In genomic region chr19:48556163-48556562, GRCh38 we compare ENCODE assay signal across 15 cellular contexts. TPM values are rescaled to one million over a fixed set of nuclear protein-coding genes. Genes with fewer than 3 reads are reported as not detected.
DNase-seq lines count a peak whose midpoint lies in the region; ATAC-seq and TF ChIP-seq lines count a peak whose summit lies in the region.
"Had no signal": no experiment of that assay in that cellular context is flagged by ENCODE, and none has a peak within 500 bp of the region (broad histone marks: within the 10 kb centered on the region; RNA-seq: fewer than 3 reads in every experiment).

No MANE protein-coding gene starts in this region.

- H3K4me1 ChIP-seq in Panc1 (ENCODE audit: control insufficient read depth, insufficient read depth, low read length) (peaks cover 30% of the 10 kb centered on the region), heart left ventricle (peaks cover 0 to 7% (median 0%) of the 10 kb centered on the region in 12 donors)

- intact Hi-C loops in Panc1 (cut with micrococcal nuclease; ENCODE audit: unreplicated experiment): no loop called here
- intact Hi-C loops in heart left ventricle (cut with DNase I): no loop called here

- CTCF ChIA-PET in Panc1 (lab: Charles Lee): no interaction called here

- H3K4me3 Mint-ChIP-seq in progenitor cell of endocrine pancreas (ENCODE audit: low read depth): no peak overlapping the region
- H3K4me3 Mint-ChIP-seq: activated naive CD4-positive, alpha-beta T cell treated with anti-CD3 and anti-CD28 coated beads for 36 hours; IgD-negative memory B cell had no signal

- DNase-seq in HCEC 1CT (peak; percentile 66), Panc1 (ENCODE audit: low read depth, low spot score) (no peak), pulmonary artery endothelial cell (ENCODE audit: low read depth, low spot score) (peak; percentile 30), progenitor cell of endocrine pancreas (ENCODE audit: low spot score, unreplicated experiment) (no peak), heart left ventricle (no peak)
- DNase-seq: activated CD4-positive, CD25-positive, alpha-beta regulatory T cell; activated naive CD4-positive, alpha-beta T cell treated with anti-CD3 and anti-CD28 coated beads for 36 hours; foreskin melanocyte; NCI-H748 treated with DMSO at 0.1 percent for 48 hours; spleen; stomach had no signal

- no peak for TF ChIP-seq POLR2A in heart left ventricle (IDR thresholded peaks at IDR 0.05)

- no peak overlapping the region for H3K27ac Mint-ChIP-seq in progenitor cell of endocrine pancreas
- H3K27ac Mint-ChIP-seq: activated naive CD4-positive, alpha-beta T cell treated with anti-CD3 and anti-CD28 coated beads for 36 hours; IgD-negative memory B cell had no signal

- POLR2A ChIA-PET in Panc1 (lab: Charles Lee): no interaction called here

- BruUV-seq in Panc1 (replicated peaks; lab: Mats Ljungman, UMichigan): no TSS peak

- WGBS in heart left ventricle, 4 donors: 59 to 65% (median 61%) methylated on average over 11 of the region's 11 CpGs

- TF ChIP-seq CTCF in Panc1 (IDR thresholded peaks at IDR 0.05) (no peak), progenitor cell of endocrine pancreas (IDR thresholded peaks at IDR 0.05; ENCODE audit: unreplicated experiment) (no peak), heart left ventricle (IDR thresholded peaks at IDR 0.05) (no peak)

- H3K27ac ChIP-seq in Panc1 (ENCODE audit: low read length) (peak overlapping the region; percentile 79), heart left ventricle (no peak overlapping the region)
- H3K27ac ChIP-seq: spleen, stomach had no signal

- H3K9me3 ChIP-seq in Panc1 (ENCODE audit: control insufficient read depth, insufficient read depth, low read depth, low read length): no peaks in the 10 kb centered on the region
- no peaks in the 10 kb centered on the region for H3K9me3 ChIP-seq in heart left ventricle
- H3K9me3 ChIP-seq: spleen, stomach had no signal

- ATAC-seq in Panc1 (peak; percentile 41; the same call in 1 of the 2 replicates), esophagus mucosa (peak; percentile 25), HG02610 (IDR thresholded peaks at IDR 0.05; ENCODE audit: unreplicated experiment) (no peak), heart left ventricle (no peak)

- H3K36me3 Mint-ChIP-seq in progenitor cell of endocrine pancreas (ENCODE audit: insufficient read depth): no peaks in the 10 kb centered on the region
- H3K36me3 Mint-ChIP-seq: IgD-negative memory B cell had no signal

- H3K36me3 ChIP-seq in Panc1 (ENCODE audit: control insufficient read depth, insufficient read depth, low read length) (no peaks in the 10 kb centered on the region), heart left ventricle (no peaks in the 10 kb centered on the region)
- H3K36me3 ChIP-seq: spleen, stomach had no signal

- no peaks in the 10 kb centered on the region for H3K27me3 Mint-ChIP-seq in progenitor cell of endocrine pancreas

- no peaks in the 10 kb centered on the region for H3K9me3 Mint-ChIP-seq in progenitor cell of endocrine pancreas (ENCODE audit: low read depth)
- H3K9me3 Mint-ChIP-seq: activated naive CD4-positive, alpha-beta T cell treated with anti-CD3 and anti-CD28 coated beads for 36 hours; IgD-negative memory B cell had no signal

- in situ Hi-C loops in Panc1 (cut with HindIII; ENCODE audit: low pct_unique_long_range_greater_than_20kb, low sequenced_read_pairs): no loop called here

- H3K27me3 ChIP-seq in Panc1 (ENCODE audit: control insufficient read depth, insufficient read depth, low read length) (no peaks in the 10 kb centered on the region), heart left ventricle (peaks cover 0 to 29% (median 6%) of the 10 kb centered on the region in 9 donors)

- no peak overlapping the region; a peak in 1 of 4 replicates for H3K4me3 ChIP-seq in Panc1 (ENCODE audit: low read depth in 2 of 2, low read length in 2 of 2)
- H3K4me3 ChIP-seq in heart left ventricle: no peak overlapping the region
- H3K4me3 ChIP-seq: spleen, stomach had no signal

- peaks cover 10% of the 10 kb centered on the region for H3K4me1 Mint-ChIP-seq in progenitor cell of endocrine pancreas (ENCODE audit: low read depth)

RNA-seq across cellular contexts. Expression of gene SULT2B1, which starts 4.2 kb away (rescaled TPM):
- total RNA-seq in Panc1 (2021; ENCODE audit: unreplicated experiment) (3.6 TPM), esophagus mucosa (245 TPM), pulmonary artery endothelial cell (0.07 TPM in 1 of 2 replicates, not detected in the other), progenitor cell of endocrine pancreas (not detected in 2 replicates), heart left ventricle (under 1 TPM in 1 of 9 donors, not detected in 8; 0.45 TPM)
- 7.1 TPM for polyA plus RNA-seq in Panc1 (2012; ENCODE audit: insufficient read length)
- under 1 TPM in 1 of 2 donors, not detected in 1; 0.19 TPM for polyA plus RNA-seq in heart left ventricle
- total RNA-seq: activated naive CD4-positive, alpha-beta T cell treated with anti-CD3 and anti-CD28 coated beads for 36 hours; mononuclear cell; spleen had no signal
- polyA plus RNA-seq: IgD-negative memory B cell had no signal

RNA-seq across cellular contexts. Expression of gene LMTK3, which starts 44.5 kb away (rescaled TPM):
- 10.6 TPM for total RNA-seq in Panc1 (2021; ENCODE audit: unreplicated experiment)
- 16.9 TPM for polyA plus RNA-seq in Panc1 (2012; ENCODE audit: insufficient read length)
- total RNA-seq in esophagus mucosa: 4.9 TPM
- total RNA-seq in pulmonary artery endothelial cell: under 0.01 and 0.04 TPM in 2 replicates
- total RNA-seq in progenitor cell of endocrine pancreas: 11.4 and 12.7 TPM in 2 replicates
- total RNA-seq in heart left ventricle: 1 to 10 TPM in 6 of 9 donors, under 1 TPM in 3; 0.50 to 1.9 (median 1.4) TPM
- under 1 TPM; 0.19 to 0.99 TPM for polyA plus RNA-seq in heart left ventricle
- polyA plus RNA-seq: IgD-negative memory B cell had no signal

RNA-seq across cellular contexts. Expression of gene SPACA4, which starts 50.4 kb away (rescaled TPM):
- not detected for total RNA-seq in Panc1 (2021; ENCODE audit: unreplicated experiment)
- not detected for polyA plus RNA-seq in Panc1 (2012; ENCODE audit: insufficient read length)
- 0.64 TPM for total RNA-seq in esophagus mucosa
- total RNA-seq in pulmonary artery endothelial cell: not detected in 2 replicates
- not detected in 2 replicates for total RNA-seq in progenitor cell of endocrine pancreas
- not detected for total RNA-seq in heart left ventricle
- not detected for polyA plus RNA-seq in heart left ventricle
- total RNA-seq: activated naive CD4-positive, alpha-beta T cell treated with anti-CD3 and anti-CD28 coated beads for 36 hours; mononuclear cell; spleen; stomach had no signal
- polyA plus RNA-seq: IgD-negative memory B cell, spleen, stomach had no signal

RNA-seq across cellular contexts. Expression of gene FAM83E, which starts 58.7 kb away (rescaled TPM):
- total RNA-seq in Panc1 (2021; ENCODE audit: unreplicated experiment): 1.0 TPM
- polyA plus RNA-seq in Panc1 (2012; ENCODE audit: insufficient read length): not detected
- total RNA-seq in esophagus mucosa: 6.5 TPM
- total RNA-seq in pulmonary artery endothelial cell: 0.73 and 0.99 TPM in 2 replicates
- 3.8 and 4.3 TPM in 2 replicates for total RNA-seq in progenitor cell of endocrine pancreas
- not detected for total RNA-seq in heart left ventricle
- under 1 TPM in 1 of 2 donors, not detected in 1; 0.14 TPM for polyA plus RNA-seq in heart left ventricle
- polyA plus RNA-seq: IgD-negative memory B cell had no signal

Comparison
In these comparisons a context has a peak if more than half of its experiments do, and no peak if none do; other contexts are left out.
1. DNase-seq: peak in HCEC 1CT (single experiment) and pulmonary artery endothelial cell (single experiment); none in Panc1 (single experiment), progenitor cell of endocrine pancreas (single experiment) and heart left ventricle (0 of 5).
2. ATAC-seq: peak in Panc1 (single experiment) and esophagus mucosa (single experiment); none in HG02610 (single experiment) and heart left ventricle (0 of 4).
3. RNA of gene SULT2B1, which starts 4.2 kb away (total RNA-seq): 245 TPM in esophagus mucosa (single experiment); 3.6 TPM in Panc1 (single experiment), 0.45 TPM in heart left ventricle, 0.07 TPM in pulmonary artery endothelial cell and not detected in progenitor cell of endocrine pancreas; every median in the first group is over 10 times any median in the second.